In genomic region chr5:38601843-38602424, GRCh38 we compare ENCODE assay signal across 14 cellular contexts. TPM values are rescaled to one million over a fixed set of nuclear protein-coding genes. Genes with fewer than 3 reads are reported as not detected.
A peak's percentile ranks its signal among the peaks of the same experiment; 100 is the strongest.
DNase-seq lines count a peak whose midpoint lies in the region; ATAC-seq, FAIRE-seq and TF ChIP-seq lines count a peak whose summit lies in the region.
"Had no signal": no experiment of that assay in that cellular context is flagged by ENCODE, and none has a peak within 500 bp of the region (broad histone marks: within the 10 kb centered on the region; RNA-seq: fewer than 3 reads in every experiment).

No MANE protein-coding gene starts in this region.

- H3K79me2 ChIP-seq in PC-9 (ENCODE audit: low read depth) = no peaks in the 10 kb centered on the region

- H3K4me2 ChIP-seq in PC-9 = peak overlapping the region; percentile 4; the same call in 1 of the 2 replicates

- peaks cover 5% of the 10 kb centered on the region; the same call in 1 of the 2 replicates for H3K9me3 ChIP-seq in PC-9 (ENCODE audit: insufficient read depth, low read depth)
- no peaks in the 10 kb centered on the region for H3K9me3 ChIP-seq in pancreas

- intact Hi-C loops in PC-9 (cut with micrococcal nuclease; ENCODE audit: unreplicated experiment) = no loop called here
- intact Hi-C loops in pancreas (cut with DNase I) = no loop called here

- no TSS peak for BruUV-seq in PC-9 (replicated peaks; lab: Mats Ljungman, UMichigan)

- POLR2A ChIA-PET in PC-9 (lab: Charles Lee; ENCODE audit: unreplicated experiment) = no interaction called here

- no peaks in the 10 kb centered on the region for H4K20me1 ChIP-seq in PC-9 (ENCODE audit: insufficient read depth)

- H3K9me2 ChIP-seq in PC-9 (ENCODE audit: insufficient read depth) = no peaks in the 10 kb centered on the region

- DNase-seq in Daoy (ENCODE audit: low read depth) (peak; percentile 73), PC-9 (peak; percentile 22 to 57), epithelial cell of esophagus (ENCODE audit: low read depth) (peak; percentile 90), pancreas (no peak), hypothalamus (lab: John Stamatoyannopoulos, UW) (no peak), activated T-cell treated with anti-CD3 and anti-CD28 coated beads for 4 hours (no peak), inferior parietal cortex (ENCODE audit: extremely low spot score) (no peak)
- no peak for DNase-seq in stimulated activated naive CD4-positive, alpha-beta T cell (lab: John Stamatoyannopoulos, UW)
- DNase-seq: activated CD8-positive, alpha-beta T cell treated with anti-CD3 and anti-CD28 coated beads for 36 hours; activated naive CD4-positive, alpha-beta T cell treated with anti-CD3 and anti-CD28 coated beads for 36 hours; C1 segment of cervical spinal cord; NCI-H187 treated with DMSO at 0.1 percent for 48 hours; small intestine; T-helper 17 cell had no signal

- peaks cover 27% of the 10 kb centered on the region for H3F3A ChIP-seq in PC-9 (ENCODE audit: insufficient read depth, low read depth)

- 30 to 31% methylated on average over 4 of the region's 4 CpGs for WGBS in pancreas, 2 donors

- H3K27ac ChIP-seq in PC-9 = peak overlapping the region; percentile 4
- H3K27ac ChIP-seq in pancreas = peak overlapping the region in 1 of 4 donors; percentile 45

- H3K4me1 ChIP-seq in PC-9 (replicated peaks; ENCODE audit: insufficient read depth) (peaks cover 56% of the 10 kb centered on the region), pancreas (peaks cover 9 to 32% (median 13%) of the 10 kb centered on the region in 3 donors)

- CTCF ChIA-PET in PC-9 (lab: Charles Lee) = interaction anchor here (1.0 kb wide), 1 partner anchor 208 kb away, joined by 3 read pairs; no protein-coding TSS in a partner anchor

- ATAC-seq in pancreas = peak; percentile 34 to 78 (median 66)
- ATAC-seq: activated CD8-positive, alpha-beta T cell treated with anti-CD3 and anti-CD28 coated beads for 36 hours; T-helper 17 cell had no signal

- FAIRE-seq in pancreas (lab: Jason Lieb, UNC) = no peak
- FAIRE-seq: small intestine had no signal

- no peak overlapping the region for H3K4me3 ChIP-seq in PC-9
- no peak overlapping the region for H3K4me3 ChIP-seq in epithelial cell of esophagus (ENCODE audit: low read length)
- no peak overlapping the region for H3K4me3 ChIP-seq in pancreas

- TF ChIP-seq CTCF in PC-9 (conservative IDR thresholded peaks at IDR 0.05) = no peak
- TF ChIP-seq CTCF in epithelial cell of esophagus (IDR thresholded peaks at IDR 0.05; ENCODE audit: insufficient read depth, low read depth, low read length, missing control alignments) = no peak
- no peak for TF ChIP-seq CTCF in pancreas (IDR thresholded peaks at IDR 0.05)

- H3K36me3 ChIP-seq in PC-9 (ENCODE audit: low read depth) = no peaks in the 10 kb centered on the region
- no peaks in the 10 kb centered on the region for H3K36me3 ChIP-seq in pancreas

- H3K27me3 ChIP-seq in PC-9 (ENCODE audit: insufficient read depth, low read depth) (no peaks in the 10 kb centered on the region), pancreas (no peaks in the 10 kb centered on the region)

- no peak overlapping the region for H2AFZ ChIP-seq in PC-9

RNA-seq across cellular contexts. Expression of gene LIFR, which starts 45.5 kb away (rescaled TPM):
- 7.4 and 10.1 TPM in 2 replicates for total RNA-seq in Daoy (2014; rRNA removed; shearing (Covaris generic))
- total RNA-seq in PC-9 (2021) = 22.0 and 28.6 TPM in 2 replicates
- 10 to 100 TPM; 10.8 to 32.5 (median 21.7) TPM for total RNA-seq in pancreas
- polyA plus RNA-seq in pancreas = 1 to 10 TPM; 4.1 to 7.1 TPM
- total RNA-seq: activated CD8-positive, alpha-beta T cell treated with anti-CD3 and anti-CD28 coated beads for 36 hours had no signal

Comparison
In these comparisons a context has a peak if more than half of its experiments do, and no peak if none do; other contexts are left out.
1. DNase-seq: peak in Daoy (single experiment), PC-9 (2 of 2) and epithelial cell of esophagus (single experiment); none in pancreas (0 of 6), stimulated activated naive CD4-positive, alpha-beta T cell (0 of 6), hypothalamus (0 of 51), activated T-cell treated with anti-CD3 and anti-CD28 coated beads for 4 hours (single experiment) and inferior parietal cortex (single experiment).